10 cellular contexts compared by ENCODE assay signal in the genomic region with DNA sequence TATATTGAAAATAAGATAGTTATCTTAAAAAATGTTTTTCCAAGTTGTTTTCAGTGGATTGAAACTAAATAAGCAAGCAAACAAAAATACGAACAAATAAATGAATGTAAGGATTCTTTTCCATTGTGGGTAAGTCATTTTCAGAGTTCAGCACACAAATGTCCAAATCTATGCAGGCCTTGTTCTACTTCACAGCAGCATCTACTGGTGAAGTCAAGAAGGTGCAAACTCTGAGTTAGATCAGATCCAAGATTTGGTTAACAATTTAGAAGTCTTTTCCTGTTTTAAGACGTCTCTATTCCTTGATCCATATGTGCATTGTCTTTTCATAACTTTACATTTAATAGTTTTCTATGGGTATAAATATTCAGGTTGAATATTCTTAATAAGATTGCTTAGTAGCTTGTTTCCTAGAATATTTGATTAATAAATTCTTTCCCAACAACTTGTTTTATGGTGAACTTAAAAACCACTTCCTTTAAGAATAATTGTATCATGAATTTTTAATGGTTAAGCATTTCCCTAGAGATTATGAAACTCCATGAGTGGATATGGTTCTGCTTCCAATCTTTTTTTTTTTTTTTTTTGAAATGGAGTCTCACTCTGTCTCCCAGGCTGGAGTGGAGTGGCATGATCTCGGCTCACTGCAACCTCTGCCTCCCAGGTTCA. TPM values are rescaled to one million over a fixed set of nuclear protein-coding genes. Genes with fewer than 3 reads are reported as not detected.
DNase-seq lines count a peak whose midpoint lies in the region; ATAC-seq and TF ChIP-seq lines count a peak whose summit lies in the region.
"Had no signal": no experiment of that assay in that cellular context is flagged by ENCODE, and none has a peak within 500 bp of the region (broad histone marks: within the 10 kb centered on the region; RNA-seq: fewer than 3 reads in every experiment).

No MANE protein-coding gene starts in this region.

- no peaks in the 10 kb centered on the region for H3K4me1 ChIP-seq in DOHH2 (ENCODE audit: control insufficient read depth, low read length)
- no peaks in the 10 kb centered on the region for H3K4me1 ChIP-seq in breast epithelium
- peaks cover 45 to 51% of the 10 kb centered on the region in 2 experiments for H3K4me1 ChIP-seq in neutrophil (ENCODE audit: control insufficient read depth in 1 of 2, insufficient read depth in 1 of 2, low read depth in 1 of 2, low read length in 1 of 2)

- intact Hi-C loops in breast epithelium (cut with DNase I; ENCODE audit: low total_unique reads), result no loop called here

- no peak overlapping the region for H3K4me2 ChIP-seq in DOHH2 (ENCODE audit: low read length)

- H3K27me3 ChIP-seq in DOHH2 (ENCODE audit: control insufficient read depth, low read length), result peaks cover 5% of the 10 kb centered on the region
- H3K27me3 ChIP-seq in breast epithelium, result no peaks in the 10 kb centered on the region
- no peaks in the 10 kb centered on the region for H3K27me3 ChIP-seq in neutrophil

- H3K9me3 ChIP-seq in DOHH2 (ENCODE audit: control insufficient read depth, insufficient read depth, low read length) (no peaks in the 10 kb centered on the region), breast epithelium (no peaks in the 10 kb centered on the region), neutrophil (no peaks in the 10 kb centered on the region)

- H3K9me2 ChIP-seq in DOHH2 (replicated peaks; ENCODE audit: control insufficient read depth, low read length), result no peaks in the 10 kb centered on the region

- DNase-seq in NB4 (ENCODE audit: low read depth) (peak; percentile 52), breast epithelium (ENCODE audit: low spot score in 2 of 2) (no peak), SHP77 (lab: John Stamatoyannopoulos, UW) (no peak)
- no peak for DNase-seq in activated T-cell treated with anti-CD3 and anti-CD28 coated beads, Interleukin-2, amount 50 U/mL, for 1 hour
- DNase-seq: activated CD8-positive, alpha-beta T cell treated with anti-CD3 and anti-CD28 coated beads for 36 hours had no signal

- TF ChIP-seq POLR2A in NB4 (IDR thresholded peaks at IDR 0.05; ENCODE audit: extremely low read depth, insufficient read length), result no peak
- no peak for TF ChIP-seq POLR2A in breast epithelium (IDR thresholded peaks at IDR 0.05)

- H3K27ac ChIP-seq in DOHH2 (ENCODE audit: low read depth, low read length) (no peak overlapping the region), breast epithelium (no peak overlapping the region), neutrophil (peak overlapping the region; percentile 72)

- no peaks in the 10 kb centered on the region for H3K79me2 ChIP-seq in DOHH2 (ENCODE audit: control insufficient read depth, low read length)

- H3F3A ChIP-seq in DOHH2 (ENCODE audit: control insufficient read depth, insufficient read depth), result no peaks in the 10 kb centered on the region

- H3K4me3 ChIP-seq in DOHH2 (ENCODE audit: low read length), result no peak overlapping the region
- H3K4me3 ChIP-seq in NB4 (ENCODE audit: low read depth, low read length), result no peak overlapping the region
- no peak overlapping the region for H3K4me3 ChIP-seq in breast epithelium
- no peak overlapping the region for H3K4me3 ChIP-seq in neutrophil (ENCODE audit: low read depth in 1 of 2, low read length in 1 of 2)
- H3K4me3 ChIP-seq: lung had no signal

- H4K20me1 ChIP-seq in DOHH2 (ENCODE audit: control insufficient read depth, insufficient read depth, low read depth, low read length), result no peaks in the 10 kb centered on the region

- ATAC-seq in HG03442 (IDR thresholded peaks at IDR 0.05; ENCODE audit: unreplicated experiment) (no peak), HG02571 (IDR thresholded peaks at IDR 0.05; ENCODE audit: unreplicated experiment) (no peak)
- ATAC-seq: activated CD8-positive, alpha-beta T cell treated with anti-CD3 and anti-CD28 coated beads for 36 hours had no signal

- H3K36me3 ChIP-seq in DOHH2 (ENCODE audit: control insufficient read depth, low read length), result no peaks in the 10 kb centered on the region
- H3K36me3 ChIP-seq in breast epithelium, result no peaks in the 10 kb centered on the region
- peaks cover 6% of the 10 kb centered on the region for H3K36me3 ChIP-seq in neutrophil

- TF ChIP-seq CTCF in DOHH2 (IDR thresholded peaks at IDR 0.05; ENCODE audit: low read depth, low read length, poor library complexity, severe bottlenecking), result peak; percentile 23
- peak; percentile 53 for TF ChIP-seq CTCF in NB4 (IDR thresholded peaks at IDR 0.05; ENCODE audit: low read depth, low read length)
- peak in 2 of 3 donors; percentile 26 to 29 for TF ChIP-seq CTCF in breast epithelium (IDR thresholded peaks at IDR 0.05)
- no peak for TF ChIP-seq CTCF in neutrophil (IDR thresholded peaks at IDR 0.05)

RNA-seq across cellular contexts. Expression of a gene that starts 10.5 kb away (rescaled TPM):
- 10 to 100 TPM; 10.1 to 94.1 (median 36.9) TPM for total RNA-seq in breast epithelium

RNA-seq across cellular contexts. Expression of a gene that starts 56.1 kb away (rescaled TPM):
- total RNA-seq in breast epithelium, result 10 to 100 TPM in 1 of 3 donors, 1 to 10 TPM in 1, under 1 TPM in 1; under 0.01 to 20.9 (median 8.8) TPM
- total RNA-seq: activated CD8-positive, alpha-beta T cell treated with anti-CD3 and anti-CD28 coated beads for 36 hours had no signal
